In genomic region chr12:43072431-43072830, GRCh38 we compare ENCODE assay signal across 17 cellular contexts.
DNase-seq lines count a peak whose midpoint lies in the region; ATAC-seq and TF ChIP-seq lines count a peak whose summit lies in the region.
"Had no signal": no experiment of that assay in that cellular context is flagged by ENCODE, and none has a peak within 500 bp of the region (broad histone marks: within the 10 kb centered on the region; RNA-seq: fewer than 3 reads in every experiment).

No MANE protein-coding gene starts in this region.

- H3K4me3 Mint-ChIP-seq in neural progenitor cell, result no peak overlapping the region
- H3K4me3 Mint-ChIP-seq: CD14-positive monocyte; CD4-positive, alpha-beta memory T cell had no signal

- H3K4me2 ChIP-seq in neural progenitor cell, result peak overlapping the region; percentile 65
- H3K4me2 ChIP-seq: A549 had no signal

- H3F3A ChIP-seq in neural progenitor cell (ENCODE audit: low read depth), result peaks cover 7% of the 10 kb centered on the region

- H3K27me3 ChIP-seq in neural progenitor cell (no peaks in the 10 kb centered on the region), H7 (ENCODE audit: control insufficient read depth, insufficient read depth, low read length) (no peaks in the 10 kb centered on the region)

- no peaks in the 10 kb centered on the region for H3K27me3 Mint-ChIP-seq in neural progenitor cell (ENCODE audit: insufficient read depth, low read depth)
- H3K27me3 Mint-ChIP-seq: CD4-positive, alpha-beta memory T cell had no signal

- no peaks in the 10 kb centered on the region for H3K9me3 Mint-ChIP-seq in neural progenitor cell
- peaks cover 10 to 11% of the 10 kb centered on the region in 2 donors for H3K9me3 Mint-ChIP-seq in activated naive CD4-positive, alpha-beta T cell treated with anti-CD3 and anti-CD28 coated beads, Interleukin-2, amount 50 U/mL, for 72 hours

- no peaks in the 10 kb centered on the region for H4K20me1 ChIP-seq in neural progenitor cell (ENCODE audit: low read depth)

- TF ChIP-seq POLR2A in erythroblast (IDR thresholded peaks at IDR 0.05; ENCODE audit: low read length), result no peak

- no peak overlapping the region for H3K9ac ChIP-seq in neural progenitor cell

- H3K36me3 ChIP-seq in neural progenitor cell, result no peaks in the 10 kb centered on the region
- no peaks in the 10 kb centered on the region for H3K36me3 ChIP-seq in H7 (replicated peaks; ENCODE audit: control insufficient read depth, insufficient read depth, low read length)

- H3K9me3 ChIP-seq in neural progenitor cell (ENCODE audit: low read depth), result no peaks in the 10 kb centered on the region
- H3K9me3 ChIP-seq: A549 had no signal

- peaks cover 24% of the 10 kb centered on the region for H3K4me1 Mint-ChIP-seq in neural progenitor cell
- H3K4me1 Mint-ChIP-seq: CD14-positive monocyte; CD4-positive, alpha-beta memory T cell had no signal

- no peaks in the 10 kb centered on the region for H3K79me2 ChIP-seq in neural progenitor cell (ENCODE audit: low read depth)

- H3K27ac ChIP-seq in neural progenitor cell, result no peak overlapping the region
- H3K27ac ChIP-seq: 22Rv1, A549, HL-60 had no signal

- H3K27ac Mint-ChIP-seq in neural progenitor cell, result no peak overlapping the region
- H3K27ac Mint-ChIP-seq in activated naive CD4-positive, alpha-beta T cell treated with anti-CD3 and anti-CD28 coated beads, Interleukin-2, amount 50 U/mL, for 72 hours, result no peak overlapping the region
- H3K27ac Mint-ChIP-seq: CD14-positive monocyte; CD4-positive, alpha-beta memory T cell had no signal

- H3K4me1 ChIP-seq in neural progenitor cell, result peaks cover 41% of the 10 kb centered on the region
- H3K4me1 ChIP-seq: A549 had no signal

- no peak for TF ChIP-seq CTCF in neural progenitor cell (IDR thresholded peaks at IDR 0.05)

- no peaks in the 10 kb centered on the region for H3K36me3 Mint-ChIP-seq in neural progenitor cell
- no peaks in the 10 kb centered on the region for H3K36me3 Mint-ChIP-seq in activated naive CD4-positive, alpha-beta T cell treated with anti-CD3 and anti-CD28 coated beads, Interleukin-2, amount 50 U/mL, for 72 hours
- H3K36me3 Mint-ChIP-seq: CD14-positive monocyte; CD4-positive, alpha-beta memory T cell had no signal

- ATAC-seq in activated naive CD4-positive, alpha-beta T cell treated with anti-CD3 and anti-CD28 coated beads, Interleukin-2, amount 50 U/mL, for 72 hours, result no peak
- ATAC-seq: A549 had no signal

- peak; percentile 8 for DNase-seq in DMS 273 (lab: John Stamatoyannopoulos, UW; ENCODE audit: unreplicated experiment)
- DNase-seq in DMS 273 treated with DMSO at 0.1 percent for 48 hours (lab: John Stamatoyannopoulos, UW), result no peak
- DNase-seq in NCI-H446 treated with DMSO at 0.1 percent for 48 hours (lab: John Stamatoyannopoulos, UW), result peak; percentile 89
- DNase-seq in neural progenitor cell (ENCODE audit: low spot score), result no peak
- no peak for DNase-seq in activated naive CD4-positive, alpha-beta T cell treated with anti-CD3 and anti-CD28 coated beads, Interleukin-2, amount 50 U/mL, for 72 hours (ENCODE audit: low spot score in 2 of 2)
- no peak for DNase-seq in H7
- no peak for DNase-seq in erythroblast (lab: John Stamatoyannopoulos, UW)
- DNase-seq: AML-193; CD4-positive, alpha-beta memory T cell; DMS53; DND-41; EL; HCEC 1CT had no signal

- H2AFZ ChIP-seq in neural progenitor cell (replicated peaks), result no peak overlapping the region

- H3K4me3 ChIP-seq in neural progenitor cell (no peak overlapping the region), H7 (ENCODE audit: insufficient read depth, low read depth, low read length) (no peak overlapping the region)
- H3K4me3 ChIP-seq: A549 had no signal

Comparison
In these comparisons a context has a peak if more than half of its experiments do, and no peak if none do; other contexts are left out.
1. DNase-seq: peak in DMS 273 (single experiment) and NCI-H446 treated with DMSO at 0.1 percent for 48 hours (single experiment); none in DMS 273 treated with DMSO at 0.1 percent for 48 hours (single experiment), neural progenitor cell (single experiment), activated naive CD4-positive, alpha-beta T cell treated with anti-CD3 and anti-CD28 coated beads, Interleukin-2, amount 50 U/mL, for 72 hours (0 of 2), H7 (single experiment) and erythroblast (0 of 2).